ENCODE assay signal across 21 cellular contexts in genomic region chr2:167924556-167924955, GRCh38.
A peak's percentile ranks its signal among the peaks of the same experiment; 100 is the strongest.
DNase-seq lines count a peak whose midpoint lies in the region; ATAC-seq and TF ChIP-seq lines count a peak whose summit lies in the region.
"Had no signal": no experiment of that assay in that cellular context is flagged by ENCODE, and none has a peak within 500 bp of the region (broad histone marks: within the 10 kb centered on the region; RNA-seq: fewer than 3 reads in every experiment).

No MANE protein-coding gene starts in this region.

- intact Hi-C loops in esophagus muscularis mucosa (cut with DNase I), result no loop called here

- no peaks in the 10 kb centered on the region for H3K4me1 ChIP-seq in esophagus muscularis mucosa
- H3K4me1 ChIP-seq: adrenal gland, sigmoid colon had no signal

- no peaks in the 10 kb centered on the region for H3K27me3 ChIP-seq in esophagus muscularis mucosa
- H3K27me3 ChIP-seq: adrenal gland, pancreas, sigmoid colon had no signal

- ATAC-seq in GM21515 (IDR thresholded peaks at IDR 0.05; ENCODE audit: unreplicated experiment) (no peak), GM18502 (IDR thresholded peaks at IDR 0.05; ENCODE audit: poor library complexity, unreplicated experiment) (no peak)
- ATAC-seq: HepG2; natural killer cell treated with Interleukin-12 subunit alpha and Interleukin-12 subunit beta and Interleukin-15 and Interleukin-18, amount 100 ng/mL, for 72 hours; pancreas; stimulated activated naive B cell treated with anti-CD40 and anti-IgM and Interleukin-4, amounts not matched to agents 10 μg/mL and 1 μg/mL and 100 μg/mL, for 72 hours had no signal

- H3K27ac ChIP-seq in esophagus muscularis mucosa (replicated peaks in 1 of 4), result no peak overlapping the region
- H3K27ac ChIP-seq: adrenal gland, pancreas, sigmoid colon, thoracic aorta, VCaP had no signal

- no peak for TF ChIP-seq EP300 in esophagus muscularis mucosa (IDR thresholded peaks at IDR 0.05)

- 88% methylated on average over 4 of the region's 4 CpGs for WGBS in esophagus muscularis mucosa

- H3K36me3 ChIP-seq in esophagus muscularis mucosa, result no peaks in the 10 kb centered on the region
- H3K36me3 ChIP-seq: adrenal gland, pancreas, sigmoid colon, thoracic aorta had no signal

- TF ChIP-seq POLR2A in esophagus muscularis mucosa (IDR thresholded peaks at IDR 0.05; ENCODE audit: low read depth), result no peak

- no peaks in the 10 kb centered on the region for H3K9me3 ChIP-seq in esophagus muscularis mucosa
- H3K9me3 ChIP-seq: adrenal gland, pancreas, sigmoid colon, thoracic aorta had no signal

- DNase-seq in DMS53 (lab: John Stamatoyannopoulos, UW), result peak; percentile 94
- peak; percentile 28 for DNase-seq in NCI-H1436 treated with DMSO at 0.1 percent for 48 hours (lab: John Stamatoyannopoulos, UW)
- peak; percentile 50 for DNase-seq in NCI-H510A (lab: John Stamatoyannopoulos, UW)
- peak; percentile 89 for DNase-seq in esophagus muscularis mucosa (ENCODE audit: extremely low spot score)
- DNase-seq in C1 segment of cervical spinal cord (lab: John Stamatoyannopoulos, UW), result no peak
- DNase-seq: activated CD4-positive, alpha-beta T cell treated with anti-CD3 and anti-CD28 coated beads, Interleukin-2, amount 50 U/mL, for 1 hour; activated gamma-delta T cell treated with Interleukin-2 at 50 U/mL for 16 hours; adrenal gland; CD8-positive, alpha-beta memory T cell; dermis blood vessel endothelial cell; foreskin melanocyte; H7; pancreas; sigmoid colon; stimulated activated naive B cell treated with anti-CD40 and anti-IgM and Interleukin-4, amounts not matched to agents 10 μg/mL and 1 μg/mL and 100 μg/mL, for 72 hours had no signal

- no peak for TF ChIP-seq CTCF in esophagus muscularis mucosa (IDR thresholded peaks at IDR 0.05)

- H3K4me3 ChIP-seq in esophagus muscularis mucosa, result no peak overlapping the region
- H3K4me3 ChIP-seq: adrenal gland, pancreas, sigmoid colon, thoracic aorta had no signal

Comparison
In these comparisons a context has a peak if more than half of its experiments do, and no peak if none do; other contexts are left out.
1. DNase-seq: peak in DMS53 (single experiment), NCI-H1436 treated with DMSO at 0.1 percent for 48 hours (single experiment), NCI-H510A (single experiment) and esophagus muscularis mucosa (single experiment); none in C1 segment of cervical spinal cord (0 of 14).